In genomic region chr21:46442938-46443337, GRCh38 we compare ENCODE assay signal across 15 cellular contexts. TPM values are rescaled to one million over a fixed set of nuclear protein-coding genes. Genes with fewer than 3 reads are reported as not detected.
DNase-seq lines count a peak whose midpoint lies in the region; ATAC-seq and TF ChIP-seq lines count a peak whose summit lies in the region.
"Had no signal": no experiment of that assay in that cellular context is flagged by ENCODE, and none has a peak within 500 bp of the region (broad histone marks: within the 10 kb centered on the region; RNA-seq: fewer than 3 reads in every experiment).

No MANE protein-coding gene starts in this region.

- no peaks in the 10 kb centered on the region for H3K4me1 ChIP-seq in gastrocnemius medialis
- H3K4me1 ChIP-seq in smooth muscle cell (ENCODE audit: low read depth), result no peaks in the 10 kb centered on the region
- H3K4me1 ChIP-seq: SJSA1 had no signal

- no peak for TF ChIP-seq POLR2A in gastrocnemius medialis (IDR thresholded peaks at IDR 0.05)

- H3K9ac ChIP-seq in smooth muscle cell (ENCODE audit: low read depth), result no peak overlapping the region

- H3K27me3 ChIP-seq in gastrocnemius medialis (no peaks in the 10 kb centered on the region), smooth muscle cell (ENCODE audit: low read depth) (no peaks in the 10 kb centered on the region)
- H3K27me3 ChIP-seq: SJSA1 had no signal

- no peaks in the 10 kb centered on the region for H3K79me2 ChIP-seq in smooth muscle cell (ENCODE audit: low read depth)

- TF ChIP-seq CTCF in VCaP (conservative IDR thresholded peaks at IDR 0.05) (no peak), gastrocnemius medialis (IDR thresholded peaks at IDR 0.05 in 4 of 5, conservative IDR thresholded peaks at IDR 0.05 in 1 of 5) (no peak), smooth muscle cell (IDR thresholded peaks at IDR 0.05; ENCODE audit: borderline replicate concordance, insufficient read depth, poor library complexity, severe bottlenecking) (no peak)

- H3K36me3 ChIP-seq in gastrocnemius medialis (peaks cover 20 to 93% of the 10 kb centered on the region in 2 donors), smooth muscle cell (ENCODE audit: low read depth) (peaks cover 3% of the 10 kb centered on the region)

- H2AFZ ChIP-seq in smooth muscle cell (ENCODE audit: low read depth), result no peak overlapping the region

- H3K4me2 ChIP-seq in smooth muscle cell, result no peak overlapping the region

- H3K27ac ChIP-seq in VCaP, result peak overlapping the region; percentile 16
- H3K27ac ChIP-seq in gastrocnemius medialis, result peak overlapping the region; percentile 39 to 65 (median 56)
- H3K27ac ChIP-seq in smooth muscle cell (ENCODE audit: low read depth), result no peak overlapping the region
- H3K27ac ChIP-seq: SJSA1 had no signal

- ATAC-seq in Right ventricle myocardium superior (ENCODE audit: poor library complexity) (peak; percentile 12), gastrocnemius medialis (no peak), GM21381 (IDR thresholded peaks at IDR 0.05; ENCODE audit: unreplicated experiment) (no peak)

- in situ Hi-C loops in gastrocnemius medialis (cut with MboI; ENCODE audit: low sequenced_read_pairs in 4 of 4), result no loop called here

- WGBS in smooth muscle cell (ENCODE audit: low lambda C conversion rate), result 73% methylated on average over 15 of the region's 15 CpGs

- DNase-seq in Right ventricle myocardium superior (no peak), cardiac septum (ENCODE audit: low spot score) (no peak), head of caudate nucleus (peak in 41 of 42 donors; percentile 39 to 88 (median 68)), gastrocnemius medialis (peak in 1 of 2 donors; percentile 13), smooth muscle cell (lab: John Stamatoyannopoulos, UW; ENCODE audit: unreplicated experiment) (no peak), GOT3 (lab: John Stamatoyannopoulos, UW) (no peak)
- DNase-seq: activated CD4-positive, alpha-beta T cell treated with anti-CD3 and anti-CD28 coated beads, Interleukin-2, amount 10 ng/mL, durations not matched to agents 24 days and 14 days; activated T-cell treated with anti-CD3 and anti-CD28 coated beads for 4 hours; effector CD8-positive, alpha-beta T cell; NCI-H526 treated with DMSO at 0.1 percent for 48 hours; stimulated activated CD4-positive, alpha-beta T cell treated with anti-CD3 and anti-CD28 coated beads, Interleukin-2, amount 100 ng/mL, for 48 hours; T1000 had no signal

- H3K9me3 ChIP-seq in gastrocnemius medialis (no peaks in the 10 kb centered on the region), smooth muscle cell (replicated peaks; ENCODE audit: low read depth) (no peaks in the 10 kb centered on the region)

- no peaks in the 10 kb centered on the region for H4K20me1 ChIP-seq in smooth muscle cell (ENCODE audit: low read depth)

- intact Hi-C loops in Right ventricle myocardium superior (cut with DNase I), result no loop called here
- intact Hi-C loops in cardiac septum (cut with DNase I), result no loop called here
- intact Hi-C loops in head of caudate nucleus (cut with DNase I), result no loop called here
- intact Hi-C loops in gastrocnemius medialis (cut with DNase I; ENCODE audit: low total_unique reads), result no loop called here

- H3K4me3 ChIP-seq in gastrocnemius medialis, result no peak overlapping the region
- no peak overlapping the region for H3K4me3 ChIP-seq in smooth muscle cell
- H3K4me3 ChIP-seq: SJSA1 had no signal

- H3F3A ChIP-seq in smooth muscle cell (ENCODE audit: low read depth), result no peaks in the 10 kb centered on the region

RNA-seq across cellular contexts. Expression of gene DIP2A, which starts 15.8 kb away (rescaled TPM):
- total RNA-seq in Right ventricle myocardium superior (21.6 TPM), cardiac septum (38.9 TPM), gastrocnemius medialis (10 to 100 TPM in 2 of 4 donors, 1 to 10 TPM in 2; 6.3 to 15.5 (median 11.8) TPM), smooth muscle cell (24.8 and 29.2 TPM in 2 replicates)
- polyA plus RNA-seq in smooth muscle cell, result 11.5 and 22.1 TPM in 2 replicates

Comparison
In these comparisons a context has a peak if more than half of its experiments do, and no peak if none do; other contexts are left out.
1. DNase-seq: peak in head of caudate nucleus (41 of 42); none in Right ventricle myocardium superior (single experiment), cardiac septum (single experiment), smooth muscle cell (single experiment) and GOT3 (single experiment).